14 cellular contexts compared by ENCODE assay signal in genomic region chr14:68233385-68233784, GRCh38.
A peak's percentile ranks its signal among the peaks of the same experiment; 100 is the strongest.
DNase-seq lines count a peak whose midpoint lies in the region; ATAC-seq, FAIRE-seq and TF ChIP-seq lines count a peak whose summit lies in the region.
"Had no signal": no experiment of that assay in that cellular context is flagged by ENCODE, and none has a peak within 500 bp of the region (broad histone marks: within the 10 kb centered on the region; RNA-seq: fewer than 3 reads in every experiment).

No MANE protein-coding gene starts in this region.

- CTCF ChIA-PET in A549 (lab: Yijun Ruan, JAX): interaction anchor here (0.9 to 2.0 kb wide), 11 partner anchors 9 to 592 kb away, joined by 3 to 10 read pairs (median 5); no protein-coding TSS in a partner anchor

- no peak overlapping the region for H3K4me3 Mint-ChIP-seq in CD14-positive monocyte
- H3K4me3 Mint-ChIP-seq: activated CD4-positive, alpha-beta memory T cell treated with anti-CD3 and anti-CD28 coated beads for 36 hours; activated T-helper 1 cell treated with anti-CD3 and anti-CD28 coated beads, Interleukin-12 subunit alpha, Interleukin-12 subunit beta, Interleukin-2, Interleukin-4 antibody, amounts not matched to agents 30 ng/mL and 10 ng/mL and 1 ng/mL, durations not matched to agents 14 hours and 24 hours and 36 hours; memory B cell had no signal

- no peaks in the 10 kb centered on the region for H3K9me3 Mint-ChIP-seq in CD14-positive monocyte
- H3K9me3 Mint-ChIP-seq: activated CD4-positive, alpha-beta memory T cell treated with anti-CD3 and anti-CD28 coated beads for 36 hours; activated T-helper 1 cell treated with anti-CD3 and anti-CD28 coated beads, Interleukin-12 subunit alpha, Interleukin-12 subunit beta, Interleukin-2, Interleukin-4 antibody, amounts not matched to agents 30 ng/mL and 10 ng/mL and 1 ng/mL, durations not matched to agents 14 hours and 24 hours and 36 hours; memory B cell had no signal

- ATAC-seq in A549 (no peak), RWPE2 (ENCODE audit: low read depth) (no peak), GM19035 (IDR thresholded peaks at IDR 0.05; ENCODE audit: unreplicated experiment) (no peak)

- H3K4me2 ChIP-seq in A549: peak overlapping the region; percentile 81

- POLR2A ChIA-PET in A549 (lab: Yijun Ruan, JAX): interaction anchor here (0.9 to 1.7 kb wide), 14 partner anchors 17 to 562 kb away, joined by 3 to 28 read pairs (median 5); partner anchors contain the start of gene ZFP36L1

- intact Hi-C loops in sigmoid colon (cut with DNase I): loop anchor here (2.0 to 5.0 kb wide), 2 partner anchors 35 to 131 kb away; no protein-coding TSS in a partner anchor
- intact Hi-C loops in CD14-positive monocyte (cut with micrococcal nuclease): no loop called here

- peaks cover 7% of the 10 kb centered on the region for H3K4me1 Mint-ChIP-seq in CD14-positive monocyte

- H3K9me3 ChIP-seq in A549 (peaks cover 23% of the 10 kb centered on the region), RWPE2 (ENCODE audit: severe bottlenecking) (no peaks in the 10 kb centered on the region), sigmoid colon (no peaks in the 10 kb centered on the region)

- H3K27ac Mint-ChIP-seq in CD14-positive monocyte: no peak overlapping the region
- H3K27ac Mint-ChIP-seq: activated CD4-positive, alpha-beta memory T cell treated with anti-CD3 and anti-CD28 coated beads for 36 hours; activated T-helper 1 cell treated with anti-CD3 and anti-CD28 coated beads, Interleukin-12 subunit alpha, Interleukin-12 subunit beta, Interleukin-2, Interleukin-4 antibody, amounts not matched to agents 30 ng/mL and 10 ng/mL and 1 ng/mL, durations not matched to agents 14 hours and 24 hours and 36 hours; memory B cell had no signal

- peak; percentile 59 for FAIRE-seq in A549 (lab: Jason Lieb, UNC)
- FAIRE-seq: colon had no signal

- H3K27ac ChIP-seq in A549: peak overlapping the region; percentile 95 to 96
- peak overlapping the region; percentile 92 for H3K27ac ChIP-seq in RWPE2 (ENCODE audit: poor library complexity, severe bottlenecking)
- H3K27ac ChIP-seq in sigmoid colon: peak overlapping the region; percentile 79 to 88 (median 82)

- TF ChIP-seq EP300 in A549 (IDR thresholded peaks at IDR 0.05) (no peak), sigmoid colon (IDR thresholded peaks at IDR 0.05) (no peak)

- no peak for TF ChIP-seq RAD21 in A549 (conservative IDR thresholded peaks at IDR 0.05 in 1 of 2, IDR thresholded peaks at IDR 0.05 in 1 of 2)

- TF ChIP-seq POLR2A in A549 (IDR thresholded peaks at IDR 0.05; ENCODE audit: low read length) (no peak), sigmoid colon (IDR thresholded peaks at IDR 0.05) (no peak)

- in situ Hi-C loops in G401 (cut with HindIII; ENCODE audit: low sequenced_read_pairs): no loop called here

- no peaks in the 10 kb centered on the region for H3K27me3 Mint-ChIP-seq in CD14-positive monocyte (ENCODE audit: low read depth in 3 of 3)
- H3K27me3 Mint-ChIP-seq: activated CD4-positive, alpha-beta memory T cell treated with anti-CD3 and anti-CD28 coated beads for 36 hours; memory B cell had no signal

- H3K4me3 ChIP-seq in A549: no peak overlapping the region
- no peak overlapping the region for H3K4me3 ChIP-seq in RWPE2 (ENCODE audit: severe bottlenecking)
- no peak overlapping the region for H3K4me3 ChIP-seq in sigmoid colon
- H3K4me3 ChIP-seq in H7 (ENCODE audit: insufficient read depth, low read depth, low read length): no peak overlapping the region

- H3K36me3 Mint-ChIP-seq in CD14-positive monocyte: peaks cover 0 to 3% of the 10 kb centered on the region in 2 donors

- H3K4me1 ChIP-seq in A549 (peaks cover 62% of the 10 kb centered on the region), RWPE2 (ENCODE audit: insufficient read depth, poor library complexity, severe bottlenecking) (peaks cover 33% of the 10 kb centered on the region), sigmoid colon (peaks cover 0 to 60% (median 52%) of the 10 kb centered on the region in 4 donors)

- no peak for DNase-seq in A549 (ENCODE audit: low read depth in 1 of 2, low spot score in 1 of 2)
- DNase-seq in RWPE2 (ENCODE audit: low spot score): no peak
- peak; percentile 52 for DNase-seq in iris pigment epithelial cell (ENCODE audit: low read depth)
- DNase-seq in sigmoid colon: no peak
- DNase-seq in G401 (ENCODE audit: low spot score): no peak
- no peak for DNase-seq in H7
- DNase-seq in CD14-positive monocyte (ENCODE audit: low spot score): no peak
- DNase-seq: activated CD4-positive, alpha-beta memory T cell treated with anti-CD3 and anti-CD28 coated beads for 36 hours; GF-D8; NCI-H187 treated with DMSO at 0.1 percent for 48 hours had no signal

- H3K27me3 ChIP-seq in RWPE2 (ENCODE audit: insufficient read depth, poor library complexity, severe bottlenecking): no peaks in the 10 kb centered on the region
- no peaks in the 10 kb centered on the region for H3K27me3 ChIP-seq in sigmoid colon
- H3K27me3 ChIP-seq in H7 (ENCODE audit: control insufficient read depth, insufficient read depth, low read length): no peaks in the 10 kb centered on the region

- H3K36me3 ChIP-seq in RWPE2 (ENCODE audit: low read depth) (no peaks in the 10 kb centered on the region), sigmoid colon (no peaks in the 10 kb centered on the region), H7 (replicated peaks; ENCODE audit: control insufficient read depth, insufficient read depth, low read length) (no peaks in the 10 kb centered on the region)

- TF ChIP-seq CTCF in A549 (IDR thresholded peaks at IDR 0.05): no peak
- no peak for TF ChIP-seq CTCF in RWPE2 (IDR thresholded peaks at IDR 0.05; ENCODE audit: poor library complexity, severe bottlenecking)
- no peak for TF ChIP-seq CTCF in sigmoid colon (IDR thresholded peaks at IDR 0.05)
- TF ChIP-seq CTCF in CD14-positive monocyte (IDR thresholded peaks at IDR 0.05): no peak

TF ChIP-seq in A549, 52 proteins besides CTCF, POLR2A, EP300 and RAD21:
- TF ChIP-seq CHD4 (IDR thresholded peaks at IDR 0.05; ENCODE audit: borderline replicate concordance) (no peak), ESRRA (IDR thresholded peaks at IDR 0.05; ENCODE audit: borderline replicate concordance, low read length) (no peak), SMC3 (IDR thresholded peaks at IDR 0.05) (no peak), ELK1 (IDR thresholded peaks at IDR 0.05; ENCODE audit: low read depth, low read length) (no peak), RFX5 (IDR thresholded peaks at IDR 0.05) (no peak), CEBPB (IDR thresholded peaks at IDR 0.05) (no peak), USF2 (IDR thresholded peaks at IDR 0.05) (no peak), E2F6 (IDR thresholded peaks at IDR 0.05; ENCODE audit: borderline replicate concordance, low read depth) (no peak), RCOR1 (IDR thresholded peaks at IDR 0.05; ENCODE audit: low read depth, low read length) (no peak), HEYL (CRISPR knock-in tag; IDR thresholded peaks at IDR 0.05) (no peak)
TF ChIP-seq in A549: peak in this region for 0.
